In genomic region chr11:118046964-118047700, GRCh38 we compare ENCODE assay signal across 19 cellular contexts. TPM values are rescaled to one million over a fixed set of nuclear protein-coding genes. Genes with fewer than 3 reads are reported as not detected.
A peak's percentile ranks its signal among the peaks of the same experiment; 100 is the strongest.
DNase-seq lines count a peak whose midpoint lies in the region; ATAC-seq and TF ChIP-seq lines count a peak whose summit lies in the region.
"Had no signal": no experiment of that assay in that cellular context is flagged by ENCODE, and none has a peak within 500 bp of the region (broad histone marks: within the 10 kb centered on the region; RNA-seq: fewer than 3 reads in every experiment).

No MANE protein-coding gene starts in this region.

- peaks cover 86% of the 10 kb centered on the region for H3K4me1 Mint-ChIP-seq in activated naive CD8-positive, alpha-beta T cell (ENCODE audit: low read depth)
- H3K4me1 Mint-ChIP-seq in natural killer cell treated with Interleukin-12 subunit alpha and Interleukin-12 subunit beta and Interleukin-15 and Interleukin-18, amount 100 ng/mL, for 72 hours (ENCODE audit: low read depth in 2 of 2): peaks cover 45 to 68% of the 10 kb centered on the region in 2 donors
- H3K4me1 Mint-ChIP-seq: GM23338 had no signal

- H3K9me3 Mint-ChIP-seq in activated naive CD8-positive, alpha-beta T cell (ENCODE audit: low read depth): no peaks in the 10 kb centered on the region
- H3K9me3 Mint-ChIP-seq in natural killer cell treated with Interleukin-12 subunit alpha and Interleukin-12 subunit beta and Interleukin-15 and Interleukin-18, amount 100 ng/mL, for 72 hours: no peaks in the 10 kb centered on the region
- H3K9me3 Mint-ChIP-seq: GM23338 had no signal

- H3K9me2 ChIP-seq in Loucy (replicated peaks; ENCODE audit: low read depth, low read length): no peaks in the 10 kb centered on the region

- no peaks in the 10 kb centered on the region for H3K27me3 ChIP-seq in Loucy (ENCODE audit: insufficient read depth, low read length, poor library complexity, severe bottlenecking)
- H3K27me3 ChIP-seq: SJSA1, upper lobe of right lung had no signal

- H3K4me3 ChIP-seq in Loucy (ENCODE audit: low read length, poor library complexity, severe bottlenecking): no peak overlapping the region
- H3K4me3 ChIP-seq: GM23338, SJSA1, upper lobe of right lung had no signal

- no peaks in the 10 kb centered on the region for H3K9me3 ChIP-seq in Loucy (ENCODE audit: insufficient read depth, low read depth, low read length)
- H3K9me3 ChIP-seq: Caco-2, SJSA1, upper lobe of right lung had no signal

- peak overlapping the region; percentile 56 for H3K9ac ChIP-seq in Loucy (ENCODE audit: low read depth, low read length, poor library complexity, severe bottlenecking)

- H3K27ac Mint-ChIP-seq in activated naive CD8-positive, alpha-beta T cell: peak overlapping the region; percentile 90
- peak overlapping the region; percentile 42 to 60 for H3K27ac Mint-ChIP-seq in natural killer cell treated with Interleukin-12 subunit alpha and Interleukin-12 subunit beta and Interleukin-15 and Interleukin-18, amount 100 ng/mL, for 72 hours
- H3K27ac Mint-ChIP-seq: GM23338 had no signal

- no peaks in the 10 kb centered on the region for H3K27me3 Mint-ChIP-seq in activated naive CD8-positive, alpha-beta T cell
- H3K27me3 Mint-ChIP-seq in natural killer cell treated with Interleukin-12 subunit alpha and Interleukin-12 subunit beta and Interleukin-15 and Interleukin-18, amount 100 ng/mL, for 72 hours: no peaks in the 10 kb centered on the region

- DNase-seq in activated CD8-positive, alpha-beta memory T cell treated with anti-CD3 and anti-CD28 coated beads for 24 hours: peak; percentile 57
- no peak for DNase-seq in activated CD8-positive, alpha-beta memory T cell treated with anti-CD3 and anti-CD28 coated beads, Interleukin-2, amount 50 U/mL, for 4 hours
- no peak for DNase-seq in natural killer cell treated with Interleukin-12 subunit alpha and Interleukin-12 subunit beta and Interleukin-15 and Interleukin-18, amount 100 ng/mL, for 72 hours (ENCODE audit: low spot score)
- DNase-seq in NCI-H774 (lab: John Stamatoyannopoulos, UW) (no peak), NCI-H1092 treated with DMSO at 0.1 percent for 48 hours (lab: John Stamatoyannopoulos, UW) (no peak)
- DNase-seq: anterior cingulate cortex, Caco-2, erythroblast, mesenchymal stem cell, NCI-H146, right cardiac atrium, upper lobe of right lung had no signal

- H3K79me2 ChIP-seq in Loucy (ENCODE audit: insufficient read depth, low read length): no peaks in the 10 kb centered on the region

- peaks cover 41% of the 10 kb centered on the region for H3K4me1 ChIP-seq in Loucy (ENCODE audit: insufficient read depth, low read length, poor library complexity, severe bottlenecking)
- H3K4me1 ChIP-seq: Caco-2, SJSA1, upper lobe of right lung had no signal

- H3K4me2 ChIP-seq in Loucy (ENCODE audit: low read depth, low read length, poor library complexity, severe bottlenecking): no peak overlapping the region
- H3K4me2 ChIP-seq: GM23338 had no signal

- ATAC-seq in natural killer cell treated with Interleukin-12 subunit alpha and Interleukin-12 subunit beta and Interleukin-15 and Interleukin-18, amount 100 ng/mL, for 72 hours: peak in 1 of 2 donors; percentile 52
- ATAC-seq in GM19397 (IDR thresholded peaks at IDR 0.05; ENCODE audit: unreplicated experiment): no peak
- ATAC-seq: GM23338, right cardiac atrium, upper lobe of right lung had no signal

- no peak for TF ChIP-seq CTCF in Loucy (conservative IDR thresholded peaks at IDR 0.05; ENCODE audit: low read length)

- H3K36me3 ChIP-seq in Loucy (ENCODE audit: insufficient read depth, low read length): no peaks in the 10 kb centered on the region
- H3K36me3 ChIP-seq: SJSA1, upper lobe of right lung had no signal

- H3F3A ChIP-seq in Loucy (ENCODE audit: low read depth): no peaks in the 10 kb centered on the region

- H3K36me3 Mint-ChIP-seq in activated naive CD8-positive, alpha-beta T cell: no peaks in the 10 kb centered on the region
- H3K36me3 Mint-ChIP-seq in natural killer cell treated with Interleukin-12 subunit alpha and Interleukin-12 subunit beta and Interleukin-15 and Interleukin-18, amount 100 ng/mL, for 72 hours: no peaks in the 10 kb centered on the region

- peak overlapping the region; percentile 23; the same call in 1 of the 2 replicates for H2AFZ ChIP-seq in Loucy (ENCODE audit: low read length)

- peak overlapping the region; percentile 61 for H3K4me3 Mint-ChIP-seq in activated naive CD8-positive, alpha-beta T cell
- peak overlapping the region; percentile 11 for H3K4me3 Mint-ChIP-seq in natural killer cell treated with Interleukin-12 subunit alpha and Interleukin-12 subunit beta and Interleukin-15 and Interleukin-18, amount 100 ng/mL, for 72 hours
- H3K4me3 Mint-ChIP-seq: GM23338 had no signal

- no peaks in the 10 kb centered on the region for H4K20me1 ChIP-seq in Loucy (ENCODE audit: insufficient read depth, low read length, poor library complexity, severe bottlenecking)

RNA-seq across cellular contexts. Expression of gene TMPRSS4, which starts 29.7 kb away (rescaled TPM):
- under 1 TPM in 1 of 2 donors, not detected in 1; 0.19 TPM for total RNA-seq in natural killer cell treated with Interleukin-12 subunit alpha and Interleukin-12 subunit beta and Interleukin-15 and Interleukin-18, amount 100 ng/mL, for 72 hours
- total RNA-seq: LHCN-M2, NCI-H460, right cardiac atrium, SJSA1 had no signal

RNA-seq across cellular contexts. Expression of gene SMIM35, which starts 39.6 kb away (rescaled TPM):
- total RNA-seq in natural killer cell treated with Interleukin-12 subunit alpha and Interleukin-12 subunit beta and Interleukin-15 and Interleukin-18, amount 100 ng/mL, for 72 hours: not detected
- total RNA-seq: Caco-2, GM23338, LHCN-M2, NCI-H460, right cardiac atrium, SJSA1, upper lobe of right lung had no signal
